Comparison of ENCODE assay signal across 25 cellular contexts in genomic region chr2:169162613-169163012, GRCh38.
"Had no signal": no experiment of that assay in that cellular context is flagged by ENCODE, and none has a peak within 500 bp of the region (broad histone marks: within the 10 kb centered on the region; RNA-seq: fewer than 3 reads in every experiment).

No MANE protein-coding gene starts in this region.

- H3K4me3 Mint-ChIP-seq: activated B cell treated with CpG ODN at 0.5 μM for 24 hours; activated CD4-positive, alpha-beta memory T cell treated with anti-CD3 and anti-CD28 coated beads for 36 hours; activated CD4-positive, alpha-beta T cell treated with anti-CD3 and anti-CD28 coated beads, Interleukin-2, amount 10 ng/mL, durations not matched to agents 7 days and 5 days; activated naive CD8-positive, alpha-beta T cell treated with anti-CD3 and anti-CD28 coated beads, Interleukin-2, amount 50 U/mL, for 24 hours; activated T-cell treated with anti-CD3 and anti-CD28 coated beads, Interleukin-2, amount 50 U/mL, for 4 hours; T-helper 17 cell had no signal

- H3K27ac Mint-ChIP-seq: activated B cell treated with CpG ODN at 0.5 μM for 24 hours; activated CD4-positive, alpha-beta memory T cell treated with anti-CD3 and anti-CD28 coated beads for 36 hours; activated CD4-positive, alpha-beta T cell treated with anti-CD3 and anti-CD28 coated beads, Interleukin-2, amount 10 ng/mL, durations not matched to agents 7 days and 5 days; activated naive CD4-positive, alpha-beta T cell treated with anti-CD3 and anti-CD28 coated beads, Interleukin-2, amount 50 U/mL, for 72 hours; activated naive CD8-positive, alpha-beta T cell treated with anti-CD3 and anti-CD28 coated beads, Interleukin-2, amount 50 U/mL, for 24 hours; T-helper 17 cell had no signal

- H3K9me3 ChIP-seq: ascending aorta, body of pancreas had no signal

- H3K4me1 ChIP-seq: ascending aorta had no signal

- H3K36me3 ChIP-seq: ascending aorta had no signal

- H3K4me3 ChIP-seq: ascending aorta, body of pancreas had no signal

- H3K27ac ChIP-seq: ascending aorta, body of pancreas had no signal

- H3K36me3 Mint-ChIP-seq: activated CD4-positive, alpha-beta memory T cell treated with anti-CD3 and anti-CD28 coated beads for 36 hours; activated naive CD4-positive, alpha-beta T cell treated with anti-CD3 and anti-CD28 coated beads, Interleukin-2, amount 50 U/mL, for 72 hours had no signal

- H3K27me3 ChIP-seq: ascending aorta, body of pancreas had no signal

- ATAC-seq: activated naive CD4-positive, alpha-beta T cell treated with anti-CD3 and anti-CD28 coated beads, Interleukin-2, amount 50 U/mL, for 72 hours; activated naive CD8-positive, alpha-beta T cell treated with anti-CD3 and anti-CD28 coated beads, Interleukin-2, amount 50 U/mL, for 24 hours; activated T-cell treated with anti-CD3 and anti-CD28 coated beads, Interleukin-2, amount 50 U/mL, for 4 hours; body of pancreas; PC-3; T-helper 17 cell had no signal

- H3K9me3 Mint-ChIP-seq: activated B cell treated with CpG ODN at 0.5 μM for 24 hours; activated CD4-positive, alpha-beta memory T cell treated with anti-CD3 and anti-CD28 coated beads for 36 hours; activated CD4-positive, alpha-beta T cell treated with anti-CD3 and anti-CD28 coated beads, Interleukin-2, amount 10 ng/mL, durations not matched to agents 7 days and 5 days; activated naive CD4-positive, alpha-beta T cell treated with anti-CD3 and anti-CD28 coated beads, Interleukin-2, amount 50 U/mL, for 72 hours; activated naive CD8-positive, alpha-beta T cell treated with anti-CD3 and anti-CD28 coated beads, Interleukin-2, amount 50 U/mL, for 24 hours; activated T-cell treated with anti-CD3 and anti-CD28 coated beads, Interleukin-2, amount 50 U/mL, for 4 hours had no signal

- H3K4me1 Mint-ChIP-seq: activated B cell treated with CpG ODN at 0.5 μM for 24 hours; activated CD4-positive, alpha-beta T cell treated with anti-CD3 and anti-CD28 coated beads, Interleukin-2, amount 10 ng/mL, durations not matched to agents 7 days and 5 days; activated naive CD8-positive, alpha-beta T cell treated with anti-CD3 and anti-CD28 coated beads, Interleukin-2, amount 50 U/mL, for 24 hours; T-helper 17 cell had no signal

- DNase-seq: activated B cell treated with CpG ODN at 0.5 μM for 24 hours; activated CD4-positive, alpha-beta memory T cell treated with anti-CD3 and anti-CD28 coated beads for 36 hours; activated CD4-positive, alpha-beta T cell treated with anti-CD3 and anti-CD28 coated beads for 1 hour; activated CD4-positive, alpha-beta T cell treated with anti-CD3 and anti-CD28 coated beads, Interleukin-2, amount 10 ng/mL, durations not matched to agents 7 days and 5 days; activated CD8-positive, alpha-beta memory T cell treated with anti-CD3 and anti-CD28 coated beads for 24 hours; activated effector memory CD4-positive, alpha-beta T cell treated with anti-CD3 and anti-CD28 coated beads, Interleukin-2, amount 50 U/mL, for 16 hours; activated naive CD4-positive, alpha-beta T cell treated with Interleukin-2 at 50 U/mL for 16 hours; activated naive CD8-positive, alpha-beta T cell treated with anti-CD3 and anti-CD28 coated beads, Interleukin-2, amount 50 U/mL, for 24 hours; activated T-cell treated with anti-CD3 and anti-CD28 coated beads, Interleukin-2, amount 50 U/mL, for 4 hours; amniotic stem cell; body of pancreas; KG1; NCI-H1092 treated with DMSO at 0.1 percent for 48 hours; NCI-H1417 treated with DMSO at 0.1 percent for 48 hours; NCI-H1694; NCI-H2029; NCI-H2227 treated with DMSO at 0.1 percent for 48 hours; NCI-H526; NCI-H774; PC-3; SIG-M5; T-helper 17 cell; T-helper 9 cell had no signal
